8 cellular contexts compared by ENCODE assay signal in genomic region chr11:78420796-78421209, GRCh38. TPM values are rescaled to one million over a fixed set of nuclear protein-coding genes. Genes with fewer than 3 reads are reported as not detected.
A peak's percentile ranks its signal among the peaks of the same experiment; 100 is the strongest.
DNase-seq lines count a peak whose midpoint lies in the region; ATAC-seq and TF ChIP-seq lines count a peak whose summit lies in the region.

No MANE protein-coding gene starts in this region.

- no peak for TF ChIP-seq POLR2A in adrenal gland (IDR thresholded peaks at IDR 0.05)
- TF ChIP-seq POLR2A in tibial nerve (IDR thresholded peaks at IDR 0.05), result no peak

- DNase-seq in NCI-H2227 (lab: John Stamatoyannopoulos, UW; ENCODE audit: unreplicated experiment) (peak; percentile 91), adrenal gland (peak; percentile 42 to 94 (median 63)), mucosa of gallbladder (ENCODE audit: low spot score) (peak; percentile 43), tibial nerve (ENCODE audit: low spot score in 2 of 2) (peak; percentile 25 to 34), HK-2 (ENCODE audit: unreplicated experiment) (no peak), T1000 (lab: John Stamatoyannopoulos, UW) (no peak)

- 18 to 22% (median 19%) methylated on average over 9 of the region's 9 CpGs for WGBS in adrenal gland, 4 donors
- WGBS in tibial nerve, 2 donors, result 18 to 31% methylated on average over 9 of the region's 9 CpGs

- peak overlapping the region in 2 of 5 donors; percentile 99 to 100 for H3K27ac ChIP-seq in adrenal gland
- H3K27ac ChIP-seq in tibial nerve, result peak overlapping the region in 1 of 4 donors; percentile 94

- TF ChIP-seq EP300 in tibial nerve (IDR thresholded peaks at IDR 0.05), result no peak

- TF ChIP-seq CTCF in adrenal gland (IDR thresholded peaks at IDR 0.05) (no peak), tibial nerve (IDR thresholded peaks at IDR 0.05) (no peak)

- H3K27me3 ChIP-seq in adrenal gland (no peaks in the 10 kb centered on the region), tibial nerve (no peaks in the 10 kb centered on the region)

- intact Hi-C loops in adrenal gland (cut with DNase I), result loop anchor here in 1 of 2 donors (10.0 kb wide), 1 partner anchor 176 kb away; no protein-coding TSS in a partner anchor

- H3K4me1 ChIP-seq in adrenal gland (replicated peaks in 1 of 2), result peaks cover 10 to 49% of the 10 kb centered on the region in 2 donors
- peaks cover 0 to 33% (median 22%) of the 10 kb centered on the region in 4 donors for H3K4me1 ChIP-seq in tibial nerve

- H3K9me3 ChIP-seq in adrenal gland (replicated peaks in 1 of 3), result no peaks in the 10 kb centered on the region
- H3K9me3 ChIP-seq in tibial nerve, result no peaks in the 10 kb centered on the region

- H3K36me3 ChIP-seq in adrenal gland (replicated peaks in 1 of 2) (no peaks in the 10 kb centered on the region), tibial nerve (no peaks in the 10 kb centered on the region)

- ATAC-seq in GM21526 (IDR thresholded peaks at IDR 0.05; ENCODE audit: low FRiP score, unreplicated experiment), result no peak

- H3K4me3 ChIP-seq in GM08714 (ENCODE audit: low read length), result peak overlapping the region; percentile 13; the same call in 1 of the 2 replicates
- H3K4me3 ChIP-seq in adrenal gland, result no peak overlapping the region
- no peak overlapping the region for H3K4me3 ChIP-seq in tibial nerve

RNA-seq across cellular contexts. Expression of gene GAB2, which starts 3.2 kb away (rescaled TPM):
- total RNA-seq in adrenal gland (10 to 100 TPM in 7 of 8 donors, 1 to 10 TPM in 1; 2.4 to 22.4 (median 18.5) TPM), mucosa of gallbladder (25.9 TPM), tibial nerve (10 to 100 TPM; 39.6 to 57.3 (median 46.6) TPM)
- 10 to 100 TPM in 1 of 3 donors, 1 to 10 TPM in 2; 3.6 to 10.7 (median 8.7) TPM for polyA plus RNA-seq in adrenal gland

Comparison
In these comparisons a context has a peak if more than half of its experiments do, and no peak if none do; other contexts are left out.
1. DNase-seq: peak in NCI-H2227 (single experiment), adrenal gland (7 of 7), mucosa of gallbladder (single experiment) and tibial nerve (2 of 2); none in HK-2 (single experiment) and T1000 (single experiment).